ENCODE assay signal across 3 cellular contexts in the genomic region with DNA sequence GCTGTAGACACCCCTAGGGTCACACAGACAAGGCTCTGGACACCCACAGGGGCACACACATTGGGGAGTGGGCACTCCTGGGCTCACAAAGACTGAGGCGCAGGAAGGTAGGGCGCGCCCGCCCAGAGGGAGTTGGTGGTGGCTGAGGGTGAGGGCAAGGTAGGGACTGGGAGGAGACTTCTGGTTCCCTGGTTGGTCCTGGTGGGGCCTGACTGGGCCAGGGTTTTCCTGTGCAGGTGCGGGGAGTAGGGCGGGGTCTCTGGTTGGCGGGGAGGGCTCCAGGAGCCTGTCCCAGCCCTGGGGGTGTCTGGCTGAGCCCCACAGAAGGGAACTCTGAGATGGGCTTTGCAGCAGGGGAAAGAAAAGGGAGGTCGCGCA.
TF ChIP-seq lines count a peak whose summit lies in the region.

No MANE protein-coding gene starts in this region.

TF ChIP-seq in SK-N-SH, 30 proteins besides CTCF, POLR2A, EP300 and RAD21:
- TF ChIP-seq MXI1 (IDR thresholded peaks at IDR 0.05; ENCODE audit: low read depth, low read length) (no peak), ZBTB33 (IDR thresholded peaks at IDR 0.05; ENCODE audit: borderline replicate concordance, low read depth) (no peak), TEAD4 (IDR thresholded peaks at IDR 0.05; ENCODE audit: borderline replicate concordance, insufficient read depth) (no peak), SIN3A (IDR thresholded peaks at IDR 0.05; ENCODE audit: borderline replicate concordance, low read depth, low read length) (no peak), NRF1 (IDR thresholded peaks at IDR 0.05; ENCODE audit: low read depth, low read length) (no peak), RCOR1 (IDR thresholded peaks at IDR 0.05; ENCODE audit: low read length) (no peak), CHD2 (IDR thresholded peaks at IDR 0.05; ENCODE audit: low read length, partially characterized antibody) (no peak), TAF1 (IDR thresholded peaks at IDR 0.05; ENCODE audit: borderline replicate concordance, low read depth, low read length) (no peak), EZH2phosphoT487 (IDR thresholded peaks at IDR 0.05; ENCODE audit: borderline replicate concordance, low read depth) (no peak), GABPA (IDR thresholded peaks at IDR 0.05; ENCODE audit: low read depth) (no peak), FOXM1 (IDR thresholded peaks at IDR 0.05; ENCODE audit: low read depth) (no peak), JUND (IDR thresholded peaks at IDR 0.05) (no peak), USF2 (IDR thresholded peaks at IDR 0.05; ENCODE audit: borderline replicate concordance, low read depth, low read length) (no peak)
- TF ChIP-seq, protein P1, sequence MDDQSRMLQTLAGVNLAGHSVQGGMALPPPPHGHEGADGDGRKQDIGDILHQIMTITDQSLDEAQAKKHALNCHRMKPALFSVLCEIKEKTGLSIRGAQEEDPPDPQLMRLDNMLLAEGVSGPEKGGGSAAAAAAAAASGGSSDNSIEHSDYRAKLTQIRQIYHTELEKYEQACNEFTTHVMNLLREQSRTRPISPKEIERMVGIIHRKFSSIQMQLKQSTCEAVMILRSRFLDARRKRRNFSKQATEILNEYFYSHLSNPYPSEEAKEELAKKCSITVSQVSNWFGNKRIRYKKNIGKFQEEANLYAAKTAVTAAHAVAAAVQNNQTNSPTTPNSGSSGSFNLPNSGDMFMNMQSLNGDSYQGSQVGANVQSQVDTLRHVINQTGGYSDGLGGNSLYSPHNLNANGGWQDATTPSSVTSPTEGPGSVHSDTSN (IDR thresholded peaks at IDR 0.05) = no peak
- TF ChIP-seq, protein P2, sequence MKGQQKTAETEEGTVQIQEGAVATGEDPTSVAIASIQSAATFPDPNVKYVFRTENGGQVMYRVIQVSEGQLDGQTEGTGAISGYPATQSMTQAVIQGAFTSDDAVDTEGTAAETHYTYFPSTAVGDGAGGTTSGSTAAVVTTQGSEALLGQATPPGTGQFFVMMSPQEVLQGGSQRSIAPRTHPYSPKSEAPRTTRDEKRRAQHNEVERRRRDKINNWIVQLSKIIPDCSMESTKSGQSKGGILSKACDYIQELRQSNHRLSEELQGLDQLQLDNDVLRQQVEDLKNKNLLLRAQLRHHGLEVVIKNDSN (IDR thresholded peaks at IDR 0.05; ENCODE audit: borderline replicate concordance, low read depth) = no peak

TF ChIP-seq in endothelial cell of umbilical vein, 7 proteins besides CTCF, POLR2A, EP300 and RAD21:
- no peak for TF ChIP-seq EZH2 (IDR thresholded peaks at IDR 0.05; ENCODE audit: borderline replicate concordance, low read depth, low read length, severe bottlenecking)
- no peak for TF ChIP-seq MAX (IDR thresholded peaks at IDR 0.05; ENCODE audit: insufficient read depth, insufficient read length)
- TF ChIP-seq JUN (IDR thresholded peaks at IDR 0.05; ENCODE audit: borderline replicate concordance, insufficient read depth, insufficient read length, low read depth) = no peak
- no peak for TF ChIP-seq POLR2AphosphoS5 (IDR thresholded peaks at IDR 0.05; ENCODE audit: insufficient read depth, low read depth, low read length)
- TF ChIP-seq MYC (IDR thresholded peaks at IDR 0.05; ENCODE audit: low read depth, low read length) = no peak
- TF ChIP-seq GATA2 (IDR thresholded peaks at IDR 0.05; ENCODE audit: insufficient read depth, insufficient read length, low read depth, low read length) = no peak

TF ChIP-seq in neural cell, 6 proteins besides CTCF, POLR2A, EP300 and RAD21:
- TF ChIP-seq, protein P3, sequence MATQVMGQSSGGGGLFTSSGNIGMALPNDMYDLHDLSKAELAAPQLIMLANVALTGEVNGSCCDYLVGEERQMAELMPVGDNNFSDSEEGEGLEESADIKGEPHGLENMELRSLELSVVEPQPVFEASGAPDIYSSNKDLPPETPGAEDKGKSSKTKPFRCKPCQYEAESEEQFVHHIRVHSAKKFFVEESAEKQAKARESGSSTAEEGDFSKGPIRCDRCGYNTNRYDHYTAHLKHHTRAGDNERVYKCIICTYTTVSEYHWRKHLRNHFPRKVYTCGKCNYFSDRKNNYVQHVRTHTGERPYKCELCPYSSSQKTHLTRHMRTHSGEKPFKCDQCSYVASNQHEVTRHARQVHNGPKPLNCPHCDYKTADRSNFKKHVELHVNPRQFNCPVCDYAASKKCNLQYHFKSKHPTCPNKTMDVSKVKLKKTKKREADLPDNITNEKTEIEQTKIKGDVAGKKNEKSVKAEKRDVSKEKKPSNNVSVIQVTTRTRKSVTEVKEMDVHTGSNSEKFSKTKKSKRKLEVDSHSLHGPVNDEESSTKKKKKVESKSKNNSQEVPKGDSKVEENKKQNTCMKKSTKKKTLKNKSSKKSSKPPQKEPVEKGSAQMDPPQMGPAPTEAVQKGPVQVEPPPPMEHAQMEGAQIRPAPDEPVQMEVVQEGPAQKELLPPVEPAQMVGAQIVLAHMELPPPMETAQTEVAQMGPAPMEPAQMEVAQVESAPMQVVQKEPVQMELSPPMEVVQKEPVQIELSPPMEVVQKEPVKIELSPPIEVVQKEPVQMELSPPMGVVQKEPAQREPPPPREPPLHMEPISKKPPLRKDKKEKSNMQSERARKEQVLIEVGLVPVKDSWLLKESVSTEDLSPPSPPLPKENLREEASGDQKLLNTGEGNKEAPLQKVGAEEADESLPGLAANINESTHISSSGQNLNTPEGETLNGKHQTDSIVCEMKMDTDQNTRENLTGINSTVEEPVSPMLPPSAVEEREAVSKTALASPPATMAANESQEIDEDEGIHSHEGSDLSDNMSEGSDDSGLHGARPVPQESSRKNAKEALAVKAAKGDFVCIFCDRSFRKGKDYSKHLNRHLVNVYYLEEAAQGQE (IDR thresholded peaks at IDR 0.05; ENCODE audit: borderline replicate concordance) = no peak
- TF ChIP-seq MXI1 (conservative IDR thresholded peaks at IDR 0.05; ENCODE audit: poor library complexity, severe bottlenecking) = no peak
- TF ChIP-seq POLR2AphosphoS5 (IDR thresholded peaks at IDR 0.05) = no peak
- TF ChIP-seq EZH2 (IDR thresholded peaks at IDR 0.05; ENCODE audit: borderline replicate concordance, insufficient read depth, low read length, poor library complexity, severe bottlenecking) = no peak
- TF ChIP-seq SMC3 (conservative IDR thresholded peaks at IDR 0.05; ENCODE audit: poor library complexity) = no peak
- no peak for TF ChIP-seq TAF1 (IDR thresholded peaks at IDR 0.05; ENCODE audit: low read depth)
